9 cellular contexts compared by ENCODE assay signal in the genomic region with DNA sequence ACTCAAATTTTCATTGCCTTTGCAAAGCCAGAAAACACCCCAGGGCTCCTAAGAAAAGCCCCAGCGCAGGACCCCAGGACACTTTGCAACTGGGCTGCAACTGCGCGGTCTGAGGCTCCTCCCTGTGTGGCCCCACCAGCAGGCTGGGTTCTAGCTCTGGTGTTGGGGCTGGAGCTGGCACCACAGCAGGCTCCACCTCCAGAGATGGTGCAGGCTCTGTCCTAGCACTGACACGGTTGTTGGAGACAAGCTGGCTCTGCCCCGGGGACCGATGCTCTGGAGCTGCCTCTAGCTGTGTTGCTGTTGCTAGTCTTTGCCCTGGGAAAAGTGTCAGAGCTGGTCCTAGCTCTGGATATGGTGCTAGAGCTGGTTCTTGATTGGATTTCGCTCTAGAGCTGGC. TPM values are rescaled to one million over a fixed set of nuclear protein-coding genes. Genes with fewer than 3 reads are reported as not detected.
A peak's percentile ranks its signal among the peaks of the same experiment; 100 is the strongest.
DNase-seq lines count a peak whose midpoint lies in the region; ATAC-seq and TF ChIP-seq lines count a peak whose summit lies in the region.
"Had no signal": no experiment of that assay in that cellular context is flagged by ENCODE, and none has a peak within 500 bp of the region (broad histone marks: within the 10 kb centered on the region; RNA-seq: fewer than 3 reads in every experiment).

No MANE protein-coding gene starts in this region.

- peaks cover 0 to 12% (median 11%) of the 10 kb centered on the region in 5 donors for H3K36me3 Mint-ChIP-seq in naive thymus-derived CD4-positive, alpha-beta T cell

- H3K4me1 Mint-ChIP-seq in naive thymus-derived CD4-positive, alpha-beta T cell: peaks cover 12 to 33% (median 26%) of the 10 kb centered on the region in 7 donors

- peaks cover 48% of the 10 kb centered on the region for H4K20me1 ChIP-seq in BLaER1

- H3K4me2 ChIP-seq in BLaER1: peak overlapping the region; percentile 100

- H3K4me3 ChIP-seq in BLaER1 (peak overlapping the region; percentile 89), LNCaP clone FGC (ENCODE audit: low read depth, low read length) (peak overlapping the region; percentile 92), cardiac fibroblast (replicated peaks in 1 of 2; ENCODE audit: low read depth in 2 of 2, low read length in 2 of 2) (peak overlapping the region; percentile 67 to 97)
- H3K4me3 ChIP-seq in naive thymus-derived CD4-positive, alpha-beta T cell (ENCODE audit: low read length): no peak overlapping the region

- ATAC-seq in naive thymus-derived CD4-positive, alpha-beta T cell: no peak
- no peak for ATAC-seq in HG03520 (IDR thresholded peaks at IDR 0.05; ENCODE audit: unreplicated experiment)

- CTCF ChIA-PET in naive thymus-derived CD4-positive, alpha-beta T cell (lab: Charles Lee): interaction anchor here (0.9 to 2.7 kb wide), 4 partner anchors 13 to 318 kb away, joined by 3 to 8 read pairs (median 3); no protein-coding TSS in a partner anchor

- TF ChIP-seq CTCF in LNCaP clone FGC (IDR thresholded peaks at IDR 0.05; ENCODE audit: control insufficient read depth, extremely low read depth, insufficient read depth): no peak
- TF ChIP-seq CTCF in cardiac fibroblast (IDR thresholded peaks at IDR 0.05; ENCODE audit: low read depth, low read length): no peak

- intact Hi-C loops in naive thymus-derived CD4-positive, alpha-beta T cell (cut with micrococcal nuclease): loop anchor here (2.0 to 5.0 kb wide), 5 partner anchors 28 to 247 kb away; a partner anchor contains a TSS

- DNase-seq in LNCaP clone FGC (ENCODE audit: low read depth) (no peak), cardiac fibroblast (ENCODE audit: low read depth in 2 of 2) (no peak), NCI-H510A (lab: John Stamatoyannopoulos, UW) (no peak), NCI-H1694 (lab: John Stamatoyannopoulos, UW) (no peak), HuH-7 (ENCODE audit: low spot score) (no peak)
- no peak for DNase-seq in naive thymus-derived CD4-positive, alpha-beta T cell

- POLR2A ChIA-PET in naive thymus-derived CD4-positive, alpha-beta T cell (lab: Charles Lee): interaction anchor here (0.9 to 3.8 kb wide), 6 partner anchors 12 to 511 kb away, joined by 3 to 19 read pairs (median 4); no protein-coding TSS in a partner anchor

- peak overlapping the region; percentile 93 for H3K27ac ChIP-seq in BLaER1
- H3K27ac ChIP-seq in naive thymus-derived CD4-positive, alpha-beta T cell (ENCODE audit: low read depth, low read length): no peak overlapping the region

- H3K9me3 ChIP-seq in BLaER1: no peaks in the 10 kb centered on the region
- H3K9me3 ChIP-seq in naive thymus-derived CD4-positive, alpha-beta T cell (ENCODE audit: control insufficient read depth in 2 of 3, low read length in 3 of 3): no peaks in the 10 kb centered on the region

- H3K4me1 ChIP-seq in BLaER1: peaks cover 67% of the 10 kb centered on the region
- peaks cover 16 to 17% of the 10 kb centered on the region in 2 donors for H3K4me1 ChIP-seq in naive thymus-derived CD4-positive, alpha-beta T cell (ENCODE audit: control insufficient read depth in 2 of 2, insufficient read depth in 2 of 2, low read length in 2 of 2)

- peaks cover 0 to 5% (median 0%) of the 10 kb centered on the region in 5 donors for H3K27me3 Mint-ChIP-seq in naive thymus-derived CD4-positive, alpha-beta T cell

- H3K27ac Mint-ChIP-seq in naive thymus-derived CD4-positive, alpha-beta T cell: peak overlapping the region in 1 of 9 donors; percentile 19

- peak overlapping the region; percentile 97 for H3K9ac ChIP-seq in BLaER1

- peaks cover 30% of the 10 kb centered on the region for H3K36me3 ChIP-seq in BLaER1
- peaks cover 9 to 22% (median 13%) of the 10 kb centered on the region in 3 experiments for H3K36me3 ChIP-seq in naive thymus-derived CD4-positive, alpha-beta T cell (ENCODE audit: control insufficient read depth in 2 of 3, insufficient read depth in 3 of 3, low read length in 3 of 3)

- H3K4me3 Mint-ChIP-seq in naive thymus-derived CD4-positive, alpha-beta T cell: peak overlapping the region; percentile 39 to 99 (median 49)

- H3K27me3 ChIP-seq in BLaER1: no peaks in the 10 kb centered on the region
- H3K27me3 ChIP-seq in naive thymus-derived CD4-positive, alpha-beta T cell (ENCODE audit: control insufficient read depth in 2 of 2, insufficient read depth in 2 of 2, low read length in 2 of 2): no peaks in the 10 kb centered on the region

- peaks cover 0 to 6% (median 0%) of the 10 kb centered on the region in 11 donors for H3K9me3 Mint-ChIP-seq in naive thymus-derived CD4-positive, alpha-beta T cell

RNA-seq across cellular contexts. Expression of a gene that starts 13.6 kb away (rescaled TPM):
- total RNA-seq in naive thymus-derived CD4-positive, alpha-beta T cell: 1 to 10 TPM in 3 of 5 experiments, under 1 TPM in 1, not detected in 1; 0.34 to 3.2 (median 1.2) TPM
- polyA plus RNA-seq in naive thymus-derived CD4-positive, alpha-beta T cell: 1 to 10 TPM in 1 of 2 donors, under 1 TPM in 1; 0.45 to 1.1 TPM
- total RNA-seq: mononuclear cell had no signal

RNA-seq across cellular contexts. Expression of a gene that starts 16.8 kb away (rescaled TPM):
- 1 to 10 TPM in 1 of 5 experiments, under 1 TPM in 2, not detected in 2; 0.46 to 1.6 (median 0.56) TPM for total RNA-seq in naive thymus-derived CD4-positive, alpha-beta T cell
- under 1 TPM; 0.11 to 0.31 TPM for polyA plus RNA-seq in naive thymus-derived CD4-positive, alpha-beta T cell

RNA-seq across cellular contexts. Expression of a gene that starts 19.2 kb away (rescaled TPM):
- total RNA-seq in naive thymus-derived CD4-positive, alpha-beta T cell: not detected
- polyA plus RNA-seq in naive thymus-derived CD4-positive, alpha-beta T cell: not detected
- total RNA-seq: mononuclear cell had no signal

RNA-seq across cellular contexts. Expression of a gene that starts 28.9 kb away (rescaled TPM):
- total RNA-seq in naive thymus-derived CD4-positive, alpha-beta T cell: under 1 TPM in 1 of 5 experiments, not detected in 4; 0.83 TPM
- not detected for polyA plus RNA-seq in naive thymus-derived CD4-positive, alpha-beta T cell
- total RNA-seq: mononuclear cell had no signal

RNA-seq across cellular contexts. Expression of a gene that starts 35.2 kb away (rescaled TPM):
- total RNA-seq in naive thymus-derived CD4-positive, alpha-beta T cell: not detected
- not detected for polyA plus RNA-seq in naive thymus-derived CD4-positive, alpha-beta T cell
- total RNA-seq: mononuclear cell had no signal
